9 cellular contexts compared by ENCODE assay signal in genomic region chr1:10510520-10511493, GRCh38. TPM values are rescaled to one million over a fixed set of nuclear protein-coding genes. Genes with fewer than 3 reads are reported as not detected.
DNase-seq lines count a peak whose midpoint lies in the region; ATAC-seq, FAIRE-seq and TF ChIP-seq lines count a peak whose summit lies in the region.
"Had no signal": no experiment of that assay in that cellular context is flagged by ENCODE, and none has a peak within 500 bp of the region (broad histone marks: within the 10 kb centered on the region; RNA-seq: fewer than 3 reads in every experiment).

No MANE protein-coding gene starts in this region.

- H3K9me3 ChIP-seq in prostate gland: no peaks in the 10 kb centered on the region
- H3K9me3 ChIP-seq in kidney (ENCODE audit: control insufficient read depth in 1 of 2, low read length in 2 of 2): no peaks in the 10 kb centered on the region
- H3K9me3 ChIP-seq: ascending aorta had no signal

- H3K9ac ChIP-seq in kidney (ENCODE audit: low read length in 2 of 2): no peak overlapping the region

- H3K27ac ChIP-seq in coronary artery (peak overlapping the region in 1 of 2 donors; percentile 18), prostate gland (peak overlapping the region; percentile 47 to 57), kidney (ENCODE audit: low read depth in 2 of 2, low read length in 2 of 2) (no peak overlapping the region)

- TF ChIP-seq POLR2A in prostate gland (IDR thresholded peaks at IDR 0.05): no peak

- 18% methylated on average over 12 of the region's 12 CpGs for WGBS in prostate gland

- TF ChIP-seq CTCF in coronary artery (IDR thresholded peaks at IDR 0.05) (no peak), prostate gland (IDR thresholded peaks at IDR 0.05) (no peak), kidney (IDR thresholded peaks at IDR 0.05; ENCODE audit: borderline replicate concordance, extremely low read depth, insufficient read depth) (no peak)

- H3K4me3 ChIP-seq in coronary artery (peak overlapping the region; percentile 23), prostate gland (no peak overlapping the region), kidney (ENCODE audit: low read length in 2 of 2) (peak overlapping the region in 1 of 2 donors; percentile 21)

- no peaks in the 10 kb centered on the region for H3K27me3 ChIP-seq in prostate gland (replicated peaks; ENCODE audit: insufficient read depth)
- H3K27me3 ChIP-seq: ascending aorta had no signal

- FAIRE-seq in kidney (lab: Jason Lieb, UNC): no peak

- H3K4me1 ChIP-seq in prostate gland (replicated peaks) (peaks cover 19% of the 10 kb centered on the region), kidney (ENCODE audit: control insufficient read depth in 1 of 2, insufficient read depth in 1 of 2, low read depth in 1 of 2, low read length in 2 of 2) (peaks cover 16 to 23% of the 10 kb centered on the region in 2 donors)

- H3K36me3 ChIP-seq in prostate gland (no peaks in the 10 kb centered on the region), kidney (ENCODE audit: control insufficient read depth in 1 of 2, insufficient read depth in 2 of 2, low read length in 2 of 2) (no peaks in the 10 kb centered on the region)
- H3K36me3 ChIP-seq: ascending aorta had no signal

- peak; percentile 90 for ATAC-seq in GM21529 (IDR thresholded peaks at IDR 0.05; ENCODE audit: unreplicated experiment)

- DNase-seq in DMS79 (lab: John Stamatoyannopoulos, UW): peak; percentile 25
- DNase-seq in KG1 (lab: John Stamatoyannopoulos, UW): peak; percentile 80
- DNase-seq in activated CD4-positive, alpha-beta T cell treated with anti-CD3 and anti-CD28 coated beads for 1 hour: peak; percentile 66
- no peak for DNase-seq in coronary artery (ENCODE audit: low spot score)
- DNase-seq in prostate gland (ENCODE audit: low spot score): no peak
- no peak for DNase-seq in kidney
- DNase-seq in amygdala (lab: John Stamatoyannopoulos, UW): no peak

- intact Hi-C loops in prostate gland (cut with DNase I) (loop anchor here (5.0 kb wide), 1 partner anchor 431 kb away; no protein-coding TSS in a partner anchor), kidney (cut with DNase I) (loop anchor here (10.0 kb wide), 1 partner anchor 354 kb away; no protein-coding TSS in a partner anchor)

RNA-seq across cellular contexts. Expression of gene PEX14, which starts 36.1 kb away (rescaled TPM):
- total RNA-seq in prostate gland: 10 to 100 TPM; 26.1 to 34.7 TPM
- 22.8 TPM for total RNA-seq in kidney
- polyA plus RNA-seq in kidney (ENCODE audit: insufficient read depth, low read depth, low replicate concordance): 25.8 TPM

RNA-seq across cellular contexts. Expression of gene DFFA, which starts 38.5 kb away (rescaled TPM):
- total RNA-seq in prostate gland (10 to 100 TPM; 24.8 to 35.5 TPM), kidney (33.4 TPM)
- 27.2 TPM for polyA plus RNA-seq in kidney (ENCODE audit: insufficient read depth, low read depth, low replicate concordance)

Comparison
In these comparisons a context has a peak if more than half of its experiments do, and no peak if none do; other contexts are left out.
1. DNase-seq: peak in DMS79 (single experiment), KG1 (single experiment) and activated CD4-positive, alpha-beta T cell treated with anti-CD3 and anti-CD28 coated beads for 1 hour (single experiment); none in coronary artery (single experiment), prostate gland (single experiment), kidney (single experiment) and amygdala (0 of 56).
2. H3K27ac ChIP-seq: peak in prostate gland (2 of 2); none in kidney (0 of 2).